ENCODE assay signal across 18 cellular contexts in genomic region chr3:156300929-156301806, GRCh38.
DNase-seq lines count a peak whose midpoint lies in the region; ATAC-seq and TF ChIP-seq lines count a peak whose summit lies in the region.
"Had no signal": no experiment of that assay in that cellular context is flagged by ENCODE, and none has a peak within 500 bp of the region (broad histone marks: within the 10 kb centered on the region; RNA-seq: fewer than 3 reads in every experiment).

No MANE protein-coding gene starts in this region.

- no peak overlapping the region for H3K4me3 Mint-ChIP-seq in GM23338

- H3K27me3 Mint-ChIP-seq in GM23338 (ENCODE audit: insufficient read depth, low read depth, poor library complexity), result no peaks in the 10 kb centered on the region

- H3K27ac ChIP-seq in heart left ventricle, result peak overlapping the region in 7 of 12 donors; percentile 5 to 88 (median 49)
- no peak overlapping the region for H3K27ac ChIP-seq in right atrium auricular region
- peak overlapping the region; percentile 9 to 25 for H3K27ac ChIP-seq in tibial artery
- H3K27ac ChIP-seq in GM23338 (ENCODE audit: low read depth), result no peak overlapping the region

- no peaks in the 10 kb centered on the region for H3K9me2 ChIP-seq in GM23338 (ENCODE audit: insufficient read depth)

- H3K36me3 Mint-ChIP-seq in GM23338 (ENCODE audit: low read depth), result no peaks in the 10 kb centered on the region

- H3K79me2 ChIP-seq in GM23338 (replicated peaks; ENCODE audit: insufficient read depth), result no peaks in the 10 kb centered on the region

- H3K9me3 ChIP-seq in heart left ventricle, result no peaks in the 10 kb centered on the region
- H3K9me3 ChIP-seq in right atrium auricular region, result no peaks in the 10 kb centered on the region
- H3K9me3 ChIP-seq in tibial artery, result no peaks in the 10 kb centered on the region
- H3K9me3 ChIP-seq: HAP-1, mucosa of descending colon had no signal

- peaks cover 0 to 66% (median 14%) of the 10 kb centered on the region in 12 donors for H3K4me1 ChIP-seq in heart left ventricle
- peaks cover 0 to 16% of the 10 kb centered on the region in 2 donors for H3K4me1 ChIP-seq in right atrium auricular region
- peaks cover 0 to 82% (median 23%) of the 10 kb centered on the region in 4 donors for H3K4me1 ChIP-seq in tibial artery
- H3K4me1 ChIP-seq in GM23338 (ENCODE audit: insufficient read depth), result peaks cover 5% of the 10 kb centered on the region
- H3K4me1 ChIP-seq: HAP-1 had no signal

- H3K4me1 Mint-ChIP-seq in GM23338, result peaks cover 7% of the 10 kb centered on the region; the same call in 2 of the 3 replicates

- H3F3A ChIP-seq in GM23338 (replicated peaks; ENCODE audit: low read depth), result no peaks in the 10 kb centered on the region

- no peaks in the 10 kb centered on the region for H3K36me3 ChIP-seq in heart left ventricle
- no peaks in the 10 kb centered on the region for H3K36me3 ChIP-seq in right atrium auricular region
- no peaks in the 10 kb centered on the region for H3K36me3 ChIP-seq in tibial artery
- no peaks in the 10 kb centered on the region for H3K36me3 ChIP-seq in GM23338 (ENCODE audit: insufficient read depth)
- H3K36me3 ChIP-seq: HAP-1 had no signal

- peak in 1 of 4 donors; percentile 40 for ATAC-seq in heart left ventricle
- no peak for ATAC-seq in GM23338
- ATAC-seq in HG03442 (IDR thresholded peaks at IDR 0.05; ENCODE audit: unreplicated experiment), result no peak
- ATAC-seq: mucosa of descending colon had no signal

- intact Hi-C loops in heart left ventricle (cut with DNase I) (no loop called here), tibial artery (cut with DNase I; ENCODE audit: low total_unique reads) (no loop called here)

- H3K9me3 Mint-ChIP-seq in GM23338, result no peaks in the 10 kb centered on the region

- peak overlapping the region in 6 of 12 donors; percentile 4 to 39 (median 28) for H3K4me3 ChIP-seq in heart left ventricle
- peak overlapping the region in 1 of 2 donors; percentile 5 for H3K4me3 ChIP-seq in right atrium auricular region
- H3K4me3 ChIP-seq in fibroblast of the aortic adventitia (ENCODE audit: low read depth, low read length), result no peak overlapping the region
- peak overlapping the region; percentile 2 to 3 for H3K4me3 ChIP-seq in tibial artery
- H3K4me3 ChIP-seq in GM23338, result no peak overlapping the region
- H3K4me3 ChIP-seq: HAP-1, mucosa of descending colon, smooth muscle cell had no signal

- no peak for TF ChIP-seq CTCF in heart left ventricle (IDR thresholded peaks at IDR 0.05)
- no peak for TF ChIP-seq CTCF in right atrium auricular region (IDR thresholded peaks at IDR 0.05)
- no peak for TF ChIP-seq CTCF in fibroblast of the aortic adventitia (IDR thresholded peaks at IDR 0.05; ENCODE audit: insufficient read depth, low read length)
- no peak for TF ChIP-seq CTCF in tibial artery (IDR thresholded peaks at IDR 0.05)
- TF ChIP-seq CTCF in GM23338 (conservative IDR thresholded peaks at IDR 0.05; ENCODE audit: low read depth in 2 of 2), result no peak

- no peak for TF ChIP-seq POLR2A in heart left ventricle (IDR thresholded peaks at IDR 0.05)

- no peak overlapping the region for H3K27ac Mint-ChIP-seq in GM23338

- H3K27me3 ChIP-seq in heart left ventricle, result no peaks in the 10 kb centered on the region
- no peaks in the 10 kb centered on the region for H3K27me3 ChIP-seq in right atrium auricular region
- H3K27me3 ChIP-seq in tibial artery, result no peaks in the 10 kb centered on the region
- H3K27me3 ChIP-seq in GM23338 (ENCODE audit: insufficient read depth), result no peaks in the 10 kb centered on the region

- no peaks in the 10 kb centered on the region for H4K20me1 ChIP-seq in GM23338 (replicated peaks; ENCODE audit: insufficient read depth)

- no peak overlapping the region for H3K4me2 ChIP-seq in GM23338
- H3K4me2 ChIP-seq: smooth muscle cell had no signal

- H2AFZ ChIP-seq in GM23338, result no peak overlapping the region

- DNase-seq in heart left ventricle (no peak), right atrium auricular region (ENCODE audit: low spot score) (no peak), SIG-M5 (lab: John Stamatoyannopoulos, UW) (peak; percentile 10), fibroblast of the aortic adventitia (ENCODE audit: low read depth) (peak; percentile 47), tibial artery (no peak), GM23338 (ENCODE audit: low spot score) (no peak), NCI-H2029 (lab: John Stamatoyannopoulos, UW) (no peak)
- DNase-seq: activated CD8-positive, alpha-beta memory T cell treated with anti-CD3 and anti-CD28 coated beads for 24 hours; activated gamma-delta T cell treated with Interleukin-2 at 50 U/mL for 16 hours; mucosa of descending colon; NCI-H1436; NCI-H510A; occipital lobe; RPMI8226; stimulated activated naive CD4-positive, alpha-beta T cell treated with Interleukin-2 at 50 U/mL for 16 hours had no signal

- WGBS in heart left ventricle, 4 donors, result 50 to 57% (median 53%) methylated on average over 5 of the region's 5 CpGs

TF ChIP-seq in GM23338, 12 proteins besides CTCF, POLR2A, EP300 and RAD21:
- TF ChIP-seq, protein P1, sequence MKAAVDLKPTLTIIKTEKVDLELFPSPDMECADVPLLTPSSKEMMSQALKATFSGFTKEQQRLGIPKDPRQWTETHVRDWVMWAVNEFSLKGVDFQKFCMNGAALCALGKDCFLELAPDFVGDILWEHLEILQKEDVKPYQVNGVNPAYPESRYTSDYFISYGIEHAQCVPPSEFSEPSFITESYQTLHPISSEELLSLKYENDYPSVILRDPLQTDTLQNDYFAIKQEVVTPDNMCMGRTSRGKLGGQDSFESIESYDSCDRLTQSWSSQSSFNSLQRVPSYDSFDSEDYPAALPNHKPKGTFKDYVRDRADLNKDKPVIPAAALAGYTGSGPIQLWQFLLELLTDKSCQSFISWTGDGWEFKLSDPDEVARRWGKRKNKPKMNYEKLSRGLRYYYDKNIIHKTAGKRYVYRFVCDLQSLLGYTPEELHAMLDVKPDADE (IDR thresholded peaks at IDR 0.05), result no peak
- no peak for TF ChIP-seq ZNF331 (CRISPR knock-in tag; IDR thresholded peaks at IDR 0.05; ENCODE audit: low read depth)
- TF ChIP-seq STAT1 (IDR thresholded peaks at IDR 0.05; ENCODE audit: unreplicated experiment), result no peak
- TF ChIP-seq, protein P2, sequence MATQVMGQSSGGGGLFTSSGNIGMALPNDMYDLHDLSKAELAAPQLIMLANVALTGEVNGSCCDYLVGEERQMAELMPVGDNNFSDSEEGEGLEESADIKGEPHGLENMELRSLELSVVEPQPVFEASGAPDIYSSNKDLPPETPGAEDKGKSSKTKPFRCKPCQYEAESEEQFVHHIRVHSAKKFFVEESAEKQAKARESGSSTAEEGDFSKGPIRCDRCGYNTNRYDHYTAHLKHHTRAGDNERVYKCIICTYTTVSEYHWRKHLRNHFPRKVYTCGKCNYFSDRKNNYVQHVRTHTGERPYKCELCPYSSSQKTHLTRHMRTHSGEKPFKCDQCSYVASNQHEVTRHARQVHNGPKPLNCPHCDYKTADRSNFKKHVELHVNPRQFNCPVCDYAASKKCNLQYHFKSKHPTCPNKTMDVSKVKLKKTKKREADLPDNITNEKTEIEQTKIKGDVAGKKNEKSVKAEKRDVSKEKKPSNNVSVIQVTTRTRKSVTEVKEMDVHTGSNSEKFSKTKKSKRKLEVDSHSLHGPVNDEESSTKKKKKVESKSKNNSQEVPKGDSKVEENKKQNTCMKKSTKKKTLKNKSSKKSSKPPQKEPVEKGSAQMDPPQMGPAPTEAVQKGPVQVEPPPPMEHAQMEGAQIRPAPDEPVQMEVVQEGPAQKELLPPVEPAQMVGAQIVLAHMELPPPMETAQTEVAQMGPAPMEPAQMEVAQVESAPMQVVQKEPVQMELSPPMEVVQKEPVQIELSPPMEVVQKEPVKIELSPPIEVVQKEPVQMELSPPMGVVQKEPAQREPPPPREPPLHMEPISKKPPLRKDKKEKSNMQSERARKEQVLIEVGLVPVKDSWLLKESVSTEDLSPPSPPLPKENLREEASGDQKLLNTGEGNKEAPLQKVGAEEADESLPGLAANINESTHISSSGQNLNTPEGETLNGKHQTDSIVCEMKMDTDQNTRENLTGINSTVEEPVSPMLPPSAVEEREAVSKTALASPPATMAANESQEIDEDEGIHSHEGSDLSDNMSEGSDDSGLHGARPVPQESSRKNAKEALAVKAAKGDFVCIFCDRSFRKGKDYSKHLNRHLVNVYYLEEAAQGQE (IDR thresholded peaks at IDR 0.05; ENCODE audit: unreplicated experiment), result no peak
- no peak for TF ChIP-seq ZNF114 (CRISPR knock-in tag; IDR thresholded peaks at IDR 0.05)
- no peak for TF ChIP-seq EZH2phosphoT487 (IDR thresholded peaks at IDR 0.05; ENCODE audit: unreplicated experiment)

Comparison
In these comparisons a context has a peak if more than half of its experiments do, and no peak if none do; other contexts are left out.
1. H3K27ac ChIP-seq: peak in heart left ventricle (7 of 12) and tibial artery (2 of 2); none in right atrium auricular region (0 of 2) and GM23338 (single experiment).
2. DNase-seq: peak in SIG-M5 (single experiment) and fibroblast of the aortic adventitia (single experiment); none in heart left ventricle (0 of 5), right atrium auricular region (single experiment), tibial artery (0 of 2), GM23338 (single experiment) and NCI-H2029 (single experiment).
3. H3K4me3 ChIP-seq: peak in tibial artery (2 of 2); none in fibroblast of the aortic adventitia (single experiment) and GM23338 (single experiment).